29 cellular contexts compared by ENCODE assay signal in the genomic region with DNA sequence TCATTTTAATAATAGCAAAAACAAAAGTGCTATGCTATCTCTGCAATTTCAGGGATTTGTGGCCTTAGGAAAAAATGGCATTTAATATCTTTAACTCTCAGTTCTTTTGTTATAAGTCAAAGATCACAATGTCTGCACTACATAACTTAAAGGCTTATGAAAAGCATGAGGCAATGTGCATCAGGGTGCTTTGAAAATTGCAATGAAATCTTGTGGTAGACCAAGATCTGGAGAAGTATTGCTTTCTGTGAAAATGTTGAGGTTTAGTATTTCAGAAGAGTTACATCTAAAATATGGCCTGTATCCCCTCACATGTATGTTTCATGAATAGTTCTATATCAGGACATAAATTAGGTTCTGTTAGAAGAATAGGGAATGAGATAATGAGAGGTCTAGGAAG.
"Had no signal": no experiment of that assay in that cellular context is flagged by ENCODE, and none has a peak within 500 bp of the region (broad histone marks: within the 10 kb centered on the region; RNA-seq: fewer than 3 reads in every experiment).

No MANE protein-coding gene starts in this region.

- ATAC-seq: stimulated activated effector memory CD8-positive, alpha-beta T cell treated with anti-CD3 and anti-CD28 coated beads, Interleukin-12 subunit alpha, Interleukin-12 subunit beta, amount 100 ng/mL, for 72 hours; stimulated activated memory B cell treated with anti-CD40 and anti-IgM and Interleukin-4, amounts not matched to agents 10 μg/mL and 1 μg/mL and 100 μg/mL, for 72 hours; stimulated activated naive B cell treated with anti-CD40 and anti-IgM and Interleukin-4, amounts not matched to agents 10 μg/mL and 1 μg/mL and 100 μg/mL, for 72 hours; stimulated activated naive CD8-positive, alpha-beta T cell treated with anti-CD3 and anti-CD28 coated beads, Interleukin-15, amount 100 ng/mL, for 72 hours; stimulated activated naive CD8-positive, alpha-beta T cell treated with anti-CD3 and anti-CD28 coated beads, Interleukin-15, Interleukin-2, amounts not matched to agents 100 U/mL and 50 U/mL, for 24 hours; upper lobe of right lung had no signal

- H3K27ac Mint-ChIP-seq: stimulated activated effector memory CD8-positive, alpha-beta T cell treated with anti-CD3 and anti-CD28 coated beads, Interleukin-12 subunit alpha, Interleukin-12 subunit beta, amount 100 ng/mL, for 72 hours; stimulated activated memory B cell treated with anti-CD40 and anti-IgM and Interleukin-4, amounts not matched to agents 10 μg/mL and 1 μg/mL and 100 μg/mL, for 72 hours; stimulated activated naive B cell treated with anti-CD40 and anti-IgM and Interleukin-4, amounts not matched to agents 10 μg/mL and 1 μg/mL and 100 μg/mL, for 72 hours; stimulated activated naive CD8-positive, alpha-beta T cell treated with anti-CD3 and anti-CD28 coated beads, Interleukin-15, amount 100 ng/mL, for 72 hours; stimulated activated naive CD8-positive, alpha-beta T cell treated with anti-CD3 and anti-CD28 coated beads, Interleukin-15, Interleukin-2, amounts not matched to agents 100 ng/mL and 50 ng/mL, for 24 hours; type B pancreatic cell had no signal

- H3K9me3 ChIP-seq: stomach, suprapubic skin, testis, thoracic aorta, thyroid gland, tibial artery, tibial nerve, transverse colon, upper lobe of left lung, upper lobe of right lung, uterus, vagina had no signal

- H3K4me1 ChIP-seq: stomach, suprapubic skin, testis, thyroid gland, tibial artery, tibial nerve, transverse colon, upper lobe of left lung, upper lobe of right lung, uterus, vagina had no signal

- H3K4me3 ChIP-seq: stomach, suprapubic skin, testis, thoracic aorta, thyroid gland, tibial artery, tibial nerve, transverse colon, upper lobe of left lung, upper lobe of right lung, uterus, vagina had no signal

- H3K9me3 Mint-ChIP-seq: stimulated activated naive CD8-positive, alpha-beta T cell treated with anti-CD3 and anti-CD28 coated beads, Interleukin-15, Interleukin-2, amounts not matched to agents 100 ng/mL and 50 ng/mL, for 24 hours; type B pancreatic cell had no signal

- H3K27me3 ChIP-seq: stomach, suprapubic skin, testis, thyroid gland, tibial artery, tibial nerve, transverse colon, upper lobe of left lung, upper lobe of right lung, uterus, vagina had no signal

- H3K4me3 Mint-ChIP-seq: stimulated activated effector memory CD8-positive, alpha-beta T cell treated with anti-CD3 and anti-CD28 coated beads, Interleukin-12 subunit alpha, Interleukin-12 subunit beta, amount 100 ng/mL, for 72 hours; stimulated activated memory B cell treated with anti-CD40 and anti-IgM and Interleukin-4, amounts not matched to agents 10 μg/mL and 1 μg/mL and 100 μg/mL, for 72 hours; stimulated activated naive B cell treated with anti-CD40 and anti-IgM and Interleukin-4, amounts not matched to agents 10 μg/mL and 1 μg/mL and 100 μg/mL, for 72 hours; stimulated activated naive CD8-positive, alpha-beta T cell treated with anti-CD3 and anti-CD28 coated beads, Interleukin-15, amount 100 ng/mL, for 72 hours; stimulated activated naive CD8-positive, alpha-beta T cell treated with anti-CD3 and anti-CD28 coated beads, Interleukin-15, Interleukin-2, amounts not matched to agents 100 ng/mL and 50 ng/mL, for 24 hours; type B pancreatic cell had no signal

- H3K36me3 ChIP-seq: stomach, suprapubic skin, thoracic aorta, thyroid gland, tibial artery, tibial nerve, transverse colon, upper lobe of left lung, upper lobe of right lung, uterus, vagina had no signal

- H3K4me1 Mint-ChIP-seq: stimulated activated effector memory CD8-positive, alpha-beta T cell treated with anti-CD3 and anti-CD28 coated beads, Interleukin-12 subunit alpha, Interleukin-12 subunit beta, amount 100 ng/mL, for 72 hours; stimulated activated memory B cell treated with anti-CD40 and anti-IgM and Interleukin-4, amounts not matched to agents 10 μg/mL and 1 μg/mL and 100 μg/mL, for 72 hours; stimulated activated naive B cell treated with anti-CD40 and anti-IgM and Interleukin-4, amounts not matched to agents 10 μg/mL and 1 μg/mL and 100 μg/mL, for 72 hours; stimulated activated naive CD8-positive, alpha-beta T cell treated with anti-CD3 and anti-CD28 coated beads, Interleukin-15, amount 100 ng/mL, for 72 hours had no signal

- FAIRE-seq: urothelium cell line had no signal

- DNase-seq: stimulated activated CD4-positive, alpha-beta T cell treated with anti-CD3 and anti-CD28 coated beads, Interleukin-2, amount 100 ng/mL, for 48 hours; stimulated activated CD4-positive, alpha-beta T cell treated with anti-CD3 and anti-CD28 coated beads, Interleukin-4, amount 100 ng/mL, for 1 hour; stimulated activated CD4-positive, alpha-beta T cell treated with anti-CD3 and anti-CD28 coated beads, Interleukin-4, amount 100 ng/mL, for 24 hours; stimulated activated CD4-positive, alpha-beta T cell treated with anti-CD3 and anti-CD28 coated beads, Interleukin-4, amount 100 ng/mL, for 4 hours; stimulated activated CD8-positive, alpha-beta memory T cell treated with anti-CD3 and anti-CD28 coated beads, Interleukin-4, amount 100 ng/mL, for 48 hours; stimulated activated naive B cell treated with anti-CD40 and anti-IgM and Interleukin-4, amounts not matched to agents 10 μg/mL and 1 μg/mL and 100 μg/mL, for 72 hours; stimulated activated naive CD4-positive, alpha-beta T cell; stimulated activated naive CD4-positive, alpha-beta T cell treated with Interleukin-2 at 50 U/mL for 16 hours; stimulated activated naive CD8-positive, alpha-beta T cell treated with anti-CD3 and anti-CD28 coated beads, Interleukin-15, amount 100 ng/mL, for 72 hours; stimulated activated naive CD8-positive, alpha-beta T cell treated with anti-CD3 and anti-CD28 coated beads, Interleukin-15, Interleukin-2, amounts not matched to agents 100 U/mL and 50 U/mL, for 24 hours; stomach; substantia nigra; testis; thyroid gland; tibial artery; transverse colon; trophoblast cell; upper lobe of left lung; upper lobe of right lung; uterus had no signal

- H3K36me3 Mint-ChIP-seq: stimulated activated effector memory CD8-positive, alpha-beta T cell treated with anti-CD3 and anti-CD28 coated beads, Interleukin-12 subunit alpha, Interleukin-12 subunit beta, amount 100 ng/mL, for 72 hours; stimulated activated memory B cell treated with anti-CD40 and anti-IgM and Interleukin-4, amounts not matched to agents 10 μg/mL and 1 μg/mL and 100 μg/mL, for 72 hours; stimulated activated naive B cell treated with anti-CD40 and anti-IgM and Interleukin-4, amounts not matched to agents 10 μg/mL and 1 μg/mL and 100 μg/mL, for 72 hours; type B pancreatic cell had no signal

- H3K27me3 Mint-ChIP-seq: stimulated activated memory B cell treated with anti-CD40 and anti-IgM and Interleukin-4, amounts not matched to agents 10 μg/mL and 1 μg/mL and 100 μg/mL, for 72 hours; stimulated activated naive B cell treated with anti-CD40 and anti-IgM and Interleukin-4, amounts not matched to agents 10 μg/mL and 1 μg/mL and 100 μg/mL, for 72 hours; stimulated activated naive CD8-positive, alpha-beta T cell treated with anti-CD3 and anti-CD28 coated beads, Interleukin-15, amount 100 ng/mL, for 72 hours; stimulated activated naive CD8-positive, alpha-beta T cell treated with anti-CD3 and anti-CD28 coated beads, Interleukin-15, Interleukin-2, amounts not matched to agents 100 ng/mL and 50 ng/mL, for 24 hours; type B pancreatic cell had no signal

- H3K27ac ChIP-seq: stomach, suprapubic skin, testis, thoracic aorta, thyroid gland, tibial artery, tibial nerve, transverse colon, upper lobe of left lung, upper lobe of right lung, uterus, vagina had no signal
